In genomic region chr6:166627039-166627874, GRCh38 we compare ENCODE assay signal across 8 cellular contexts. TPM values are rescaled to one million over a fixed set of nuclear protein-coding genes. Genes with fewer than 3 reads are reported as not detected.
DNase-seq lines count a peak whose midpoint lies in the region; ATAC-seq, FAIRE-seq and TF ChIP-seq lines count a peak whose summit lies in the region.

Gene RPS6KA2, minus strand, starts transcription at chr6:166627251. Its CDS starts 232 bp downstream, at chr6:166627019.

- peak; percentile 93 for FAIRE-seq in A204.1 (lab: Jason Lieb, UNC)

- H3K36me3 ChIP-seq in brain microvascular endothelial cell (replicated peaks) (no peaks in the 10 kb centered on the region), sigmoid colon (no peaks in the 10 kb centered on the region)

- 0 to 1% methylated on average over 86 of the region's 86 CpGs for WGBS in sigmoid colon, 2 donors

- peaks cover 0 to 47% (median 33%) of the 10 kb centered on the region in 4 donors for H3K4me1 ChIP-seq in sigmoid colon

- H3K4me3 ChIP-seq in brain microvascular endothelial cell (ENCODE audit: low read depth, low read length) (peak within 1 kb of the TSS; percentile 80), sigmoid colon (peak within 1 kb of the TSS; percentile 52 to 92 (median 85))

- TF ChIP-seq EP300 in sigmoid colon (IDR thresholded peaks at IDR 0.05) = no peak

- H3K9me3 ChIP-seq in sigmoid colon = no peaks in the 10 kb centered on the region

- H3K27me3 ChIP-seq in brain microvascular endothelial cell (replicated peaks) (no peaks in the 10 kb centered on the region), sigmoid colon (no peaks in the 10 kb centered on the region)

- peak; percentile 95 for DNase-seq in NCI-H2107 (lab: John Stamatoyannopoulos, UW)
- peak; percentile 100 for DNase-seq in UCSD-AML1 (lab: John Stamatoyannopoulos, UW; ENCODE audit: unreplicated experiment)
- peak; percentile 100 for DNase-seq in brain microvascular endothelial cell
- DNase-seq in iPS DF 4.7 (ENCODE audit: extremely low read depth, low spot score) = peak; percentile 82
- peak; percentile 100 for DNase-seq in sigmoid colon

- peak; percentile 88 for ATAC-seq in HG03064 (IDR thresholded peaks at IDR 0.05; ENCODE audit: low read depth, unreplicated experiment)

- TF ChIP-seq CTCF in brain microvascular endothelial cell (IDR thresholded peaks at IDR 0.05; ENCODE audit: low read depth, low read length, missing control alignments) (no peak), sigmoid colon (IDR thresholded peaks at IDR 0.05) (no peak)

- peak within 1 kb of the TSS; percentile 91 for H3K27ac ChIP-seq in brain microvascular endothelial cell
- H3K27ac ChIP-seq in sigmoid colon = peak within 1 kb of the TSS; percentile 89 to 97 (median 93)

- in situ Hi-C loops in brain microvascular endothelial cell (cut with HindIII; ENCODE audit: low pct_ligation_motif_present, low sequenced_read_pairs) = no loop called here

- intact Hi-C loops in sigmoid colon (cut with DNase I) = loop anchor here (1.0 to 10.0 kb wide), 4 partner anchors 70 to 368 kb away; partner anchors contain the start of genes CEP43, MPC1 and RNASET2

- TF ChIP-seq POLR2A in GM18526 (IDR thresholded peaks at IDR 0.05; ENCODE audit: extremely low read depth, insufficient read length) = peak; percentile 25
- peak; percentile 82 to 88 for TF ChIP-seq POLR2A in sigmoid colon (IDR thresholded peaks at IDR 0.05)

RNA-seq across cellular contexts. Expression of gene RPS6KA2, which starts in this region (rescaled TPM):
- 10 to 100 TPM; 27.8 to 44.7 (median 32.3) TPM for total RNA-seq in sigmoid colon
- 10 to 100 TPM in 2 of 3 donors, 1 to 10 TPM in 1; 6.5 to 14.7 (median 12.6) TPM for polyA plus RNA-seq in sigmoid colon

Comparison
In these comparisons a context has a peak if more than half of its experiments do, and no peak if none do; other contexts are left out.
1. Peak in every context shown above with its lines: DNase-seq, ATAC-seq, H3K4me3 ChIP-seq and H3K27ac ChIP-seq.